ENCODE assay signal across 8 cellular contexts in the genomic region with DNA sequence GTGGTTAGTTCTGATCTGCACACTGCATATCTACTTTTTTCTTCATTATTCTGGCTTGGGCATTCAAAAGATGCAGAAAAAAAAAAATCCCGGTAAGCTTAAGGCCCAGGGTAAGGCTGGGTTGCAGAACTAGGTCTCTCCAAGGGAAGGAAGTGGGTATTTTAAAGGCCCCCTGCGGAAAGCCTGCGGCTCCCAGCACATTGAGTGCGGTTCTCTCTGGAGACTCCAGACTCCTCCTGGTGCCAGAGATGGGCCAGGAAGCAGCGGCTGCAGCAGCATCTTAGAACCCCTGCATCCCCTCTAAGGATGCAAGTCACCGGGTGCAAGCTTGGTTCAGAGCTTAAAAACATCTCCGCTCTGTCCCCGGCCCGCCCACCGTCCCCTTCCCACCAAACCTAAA. TPM values are rescaled to one million over a fixed set of nuclear protein-coding genes. Genes with fewer than 3 reads are reported as not detected.
DNase-seq lines count a peak whose midpoint lies in the region; ATAC-seq and TF ChIP-seq lines count a peak whose summit lies in the region.

No MANE protein-coding gene starts in this region.

- H3K4me3 ChIP-seq in ACC112 (ENCODE audit: low read depth, low read length) = peak overlapping the region; percentile 63
- H3K4me3 ChIP-seq in HFF-Myc (replicated peaks; ENCODE audit: low read depth, low read length) = peak overlapping the region; percentile 39
- no peak overlapping the region for H3K4me3 ChIP-seq in mesendoderm (ENCODE audit: low read length)

- H3K9me3 Mint-ChIP-seq in central memory CD8-positive, alpha-beta T cell = no peaks in the 10 kb centered on the region

- H3K27me3 Mint-ChIP-seq in central memory CD8-positive, alpha-beta T cell = peaks cover 30% of the 10 kb centered on the region

- H3K79me2 ChIP-seq in ACC112 (ENCODE audit: control insufficient read depth, insufficient read depth, low read length, unreplicated experiment) = no peaks in the 10 kb centered on the region
- H3K79me2 ChIP-seq in mesendoderm (ENCODE audit: control insufficient read depth, insufficient read depth, low read length) = no peaks in the 10 kb centered on the region

- peaks cover 12% of the 10 kb centered on the region for H3K4me1 ChIP-seq in ACC112 (ENCODE audit: control insufficient read depth, insufficient read depth, low read length, unreplicated experiment)
- peaks cover 6% of the 10 kb centered on the region for H3K4me1 ChIP-seq in mesendoderm (ENCODE audit: control insufficient read depth, low read depth, low read length)

- peak overlapping the region; percentile 62 for H3K4me3 Mint-ChIP-seq in central memory CD8-positive, alpha-beta T cell

- H3K23ac ChIP-seq in mesendoderm (ENCODE audit: low read length) = no peak overlapping the region

- H3K56ac ChIP-seq in mesendoderm (ENCODE audit: low read length) = peak overlapping the region; percentile 79

- ATAC-seq in central memory CD8-positive, alpha-beta T cell (replicated peaks; ENCODE audit: extremely low read depth, poor library complexity, severe bottlenecking) = no peak
- no peak for ATAC-seq in HG02870 (IDR thresholded peaks at IDR 0.05; ENCODE audit: unreplicated experiment)

- no peak overlapping the region for H3K18ac ChIP-seq in mesendoderm (ENCODE audit: low read length)

- no peak overlapping the region for H3K27ac Mint-ChIP-seq in central memory CD8-positive, alpha-beta T cell (ENCODE audit: low read depth)

- H3K4me2 ChIP-seq in mesendoderm (ENCODE audit: low read length) = peak overlapping the region; percentile 56

- no peak overlapping the region for H4K8ac ChIP-seq in mesendoderm (ENCODE audit: low read depth, low read length)

- DNase-seq in HFF-Myc (ENCODE audit: extremely low read depth, low read depth) (no peak), mesendoderm (peak; percentile 76), RPMI8226 (no peak), HCEC 1CT (no peak), NCI-H226 (no peak)
- no peak for DNase-seq in central memory CD8-positive, alpha-beta T cell (ENCODE audit: low spot score in 2 of 2)

- H4K5ac ChIP-seq in mesendoderm (ENCODE audit: low read length) = no peak overlapping the region

- H3K36me3 Mint-ChIP-seq in central memory CD8-positive, alpha-beta T cell (ENCODE audit: insufficient read depth) = peaks cover 2% of the 10 kb centered on the region

- H3K4ac ChIP-seq in mesendoderm (ENCODE audit: low read depth, low read length) = no peak overlapping the region

- H3K9ac ChIP-seq in mesendoderm (ENCODE audit: low read length) = peak overlapping the region; percentile 64

- TF ChIP-seq CTCF in HFF-Myc (IDR thresholded peaks at IDR 0.05; ENCODE audit: low read depth, low read length, missing control alignments) = no peak

- H2AK5ac ChIP-seq in mesendoderm (ENCODE audit: low read length) = no peak overlapping the region

- H3K27me3 ChIP-seq in ACC112 (ENCODE audit: insufficient read depth, low read length) (no peaks in the 10 kb centered on the region), mesendoderm (ENCODE audit: insufficient read depth, low read length, poor library complexity) (no peaks in the 10 kb centered on the region)

- H3K4me1 Mint-ChIP-seq in central memory CD8-positive, alpha-beta T cell = peaks cover 5% of the 10 kb centered on the region

- H2AFZ ChIP-seq in ACC112 (ENCODE audit: low read length, unreplicated experiment) = peak overlapping the region; percentile 63

- no peak overlapping the region for H2BK5ac ChIP-seq in mesendoderm (ENCODE audit: low read length)

- no peaks in the 10 kb centered on the region for H3K79me1 ChIP-seq in mesendoderm (ENCODE audit: low read length)

- no peak overlapping the region for H2BK15ac ChIP-seq in mesendoderm (replicated peaks; ENCODE audit: low read depth)

- H2BK120ac ChIP-seq in mesendoderm (ENCODE audit: low read depth, low read length) = no peak overlapping the region

- WGBS in mesendoderm (ENCODE audit: extremely low coverage, insufficient coverage, low lambda C conversion rate) = no CpG with 5 or more reads among the region's 10 CpGs

- no peaks in the 10 kb centered on the region for H3K36me3 ChIP-seq in ACC112 (ENCODE audit: insufficient read depth, low read length)
- no peaks in the 10 kb centered on the region for H3K36me3 ChIP-seq in mesendoderm (ENCODE audit: control insufficient read depth, insufficient read depth, low read length)

- H3K27ac ChIP-seq in ACC112 (ENCODE audit: low read depth, low read length) (no peak overlapping the region), mesendoderm (ENCODE audit: low read depth, low read length) (no peak overlapping the region)

RNA-seq across cellular contexts. Expression of gene TGIF1, which starts 49.5 kb away (rescaled TPM):
- polyA plus RNA-seq in mesendoderm (2013, experiment 1 of 2) = 147 TPM
- polyA plus RNA-seq in mesendoderm (2013, experiment 2 of 2) = 153 TPM
